Comparison of ENCODE assay signal across 1 cellular context in the genomic region with DNA sequence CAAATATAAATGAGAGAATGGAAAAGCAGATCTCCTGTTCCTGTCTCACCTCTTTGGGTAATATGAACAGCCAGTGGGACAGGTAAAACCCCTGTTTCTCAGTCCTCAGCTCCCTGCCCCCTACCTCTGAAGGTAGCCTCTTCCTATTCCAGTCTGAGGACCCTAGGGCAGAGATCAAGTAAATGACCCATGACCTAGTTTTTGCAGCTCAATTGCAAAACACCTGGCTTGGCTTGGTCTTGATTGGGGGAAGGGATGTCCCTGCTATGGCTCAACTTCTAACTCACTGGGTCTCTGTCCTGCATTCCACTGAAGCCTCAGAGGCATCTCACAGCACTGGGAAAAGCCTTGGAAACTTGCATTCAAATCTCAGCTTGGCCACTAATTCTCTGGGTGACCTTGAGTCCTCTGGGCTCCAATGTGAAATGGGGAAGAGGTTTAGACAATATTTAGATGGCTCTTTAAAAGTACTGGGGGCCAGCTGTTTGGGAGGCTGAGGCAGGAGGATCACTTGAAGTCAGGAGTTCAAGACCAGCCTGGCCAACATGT.
TF ChIP-seq lines count a peak whose summit lies in the region.

No MANE protein-coding gene starts in this region.

TF ChIP-seq in HepG2, 621 proteins besides CTCF, POLR2A, EP300 and RAD21 (continued from another document):
- TF ChIP-seq, protein P1, sequence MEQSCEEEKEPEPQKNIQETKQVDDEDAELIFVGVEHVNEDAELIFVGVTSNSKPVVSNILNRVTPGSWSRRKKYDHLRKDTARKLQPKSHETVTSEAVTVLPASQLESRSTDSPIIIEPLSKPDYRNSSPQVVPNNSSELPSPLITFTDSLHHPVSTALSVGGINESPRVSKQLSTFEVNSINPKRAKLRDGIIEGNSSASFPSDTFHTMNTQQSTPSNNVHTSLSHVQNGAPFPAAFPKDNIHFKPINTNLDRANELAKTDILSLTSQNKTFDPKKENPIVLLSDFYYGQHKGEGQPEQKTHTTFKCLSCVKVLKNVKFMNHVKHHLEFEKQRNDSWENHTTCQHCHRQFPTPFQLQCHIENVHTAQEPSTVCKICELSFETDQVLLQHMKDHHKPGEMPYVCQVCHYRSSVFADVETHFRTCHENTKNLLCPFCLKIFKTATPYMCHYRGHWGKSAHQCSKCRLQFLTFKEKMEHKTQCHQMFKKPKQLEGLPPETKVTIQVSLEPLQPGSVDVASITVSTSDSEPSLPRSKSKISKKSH (CRISPR knock-in tag; IDR thresholded peaks at IDR 0.05; ENCODE audit: borderline replicate concordance), result no peak
- TF ChIP-seq, protein P2, sequence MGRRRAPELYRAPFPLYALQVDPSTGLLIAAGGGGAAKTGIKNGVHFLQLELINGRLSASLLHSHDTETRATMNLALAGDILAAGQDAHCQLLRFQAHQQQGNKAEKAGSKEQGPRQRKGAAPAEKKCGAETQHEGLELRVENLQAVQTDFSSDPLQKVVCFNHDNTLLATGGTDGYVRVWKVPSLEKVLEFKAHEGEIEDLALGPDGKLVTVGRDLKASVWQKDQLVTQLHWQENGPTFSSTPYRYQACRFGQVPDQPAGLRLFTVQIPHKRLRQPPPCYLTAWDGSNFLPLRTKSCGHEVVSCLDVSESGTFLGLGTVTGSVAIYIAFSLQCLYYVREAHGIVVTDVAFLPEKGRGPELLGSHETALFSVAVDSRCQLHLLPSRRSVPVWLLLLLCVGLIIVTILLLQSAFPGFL (CRISPR knock-in tag; IDR thresholded peaks at IDR 0.05), result no peak
- no peak for TF ChIP-seq PRPF4 (IDR thresholded peaks at IDR 0.05; ENCODE audit: low read depth, low read length, poor library complexity, severe bottlenecking)
- no peak for TF ChIP-seq AKAP8 (CRISPR knock-in tag; IDR thresholded peaks at IDR 0.05)
- no peak for TF ChIP-seq ZNF121 (CRISPR knock-in tag; IDR thresholded peaks at IDR 0.05)
- TF ChIP-seq GATA4 (IDR thresholded peaks at IDR 0.05; ENCODE audit: borderline replicate concordance, low read depth), result no peak
- TF ChIP-seq, protein P3, sequence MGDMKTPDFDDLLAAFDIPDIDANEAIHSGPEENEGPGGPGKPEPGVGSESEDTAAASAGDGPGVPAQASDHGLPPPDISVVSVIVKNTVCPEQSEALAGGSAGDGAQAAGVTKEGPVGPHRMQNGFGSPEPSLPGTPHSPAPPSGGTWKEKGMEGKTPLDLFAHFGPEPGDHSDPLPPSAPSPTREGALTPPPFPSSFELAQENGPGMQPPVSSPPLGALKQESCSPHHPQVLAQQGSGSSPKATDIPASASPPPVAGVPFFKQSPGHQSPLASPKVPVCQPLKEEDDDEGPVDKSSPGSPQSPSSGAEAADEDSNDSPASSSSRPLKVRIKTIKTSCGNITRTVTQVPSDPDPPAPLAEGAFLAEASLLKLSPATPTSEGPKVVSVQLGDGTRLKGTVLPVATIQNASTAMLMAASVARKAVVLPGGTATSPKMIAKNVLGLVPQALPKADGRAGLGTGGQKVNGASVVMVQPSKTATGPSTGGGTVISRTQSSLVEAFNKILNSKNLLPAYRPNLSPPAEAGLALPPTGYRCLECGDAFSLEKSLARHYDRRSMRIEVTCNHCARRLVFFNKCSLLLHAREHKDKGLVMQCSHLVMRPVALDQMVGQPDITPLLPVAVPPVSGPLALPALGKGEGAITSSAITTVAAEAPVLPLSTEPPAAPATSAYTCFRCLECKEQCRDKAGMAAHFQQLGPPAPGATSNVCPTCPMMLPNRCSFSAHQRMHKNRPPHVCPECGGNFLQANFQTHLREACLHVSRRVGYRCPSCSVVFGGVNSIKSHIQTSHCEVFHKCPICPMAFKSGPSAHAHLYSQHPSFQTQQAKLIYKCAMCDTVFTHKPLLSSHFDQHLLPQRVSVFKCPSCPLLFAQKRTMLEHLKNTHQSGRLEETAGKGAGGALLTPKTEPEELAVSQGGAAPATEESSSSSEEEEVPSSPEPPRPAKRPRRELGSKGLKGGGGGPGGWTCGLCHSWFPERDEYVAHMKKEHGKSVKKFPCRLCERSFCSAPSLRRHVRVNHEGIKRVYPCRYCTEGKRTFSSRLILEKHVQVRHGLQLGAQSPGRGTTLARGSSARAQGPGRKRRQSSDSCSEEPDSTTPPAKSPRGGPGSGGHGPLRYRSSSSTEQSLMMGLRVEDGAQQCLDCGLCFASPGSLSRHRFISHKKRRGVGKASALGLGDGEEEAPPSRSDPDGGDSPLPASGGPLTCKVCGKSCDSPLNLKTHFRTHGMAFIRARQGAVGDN (CRISPR knock-in tag; IDR thresholded peaks at IDR 0.05), result no peak
- no peak for TF ChIP-seq ZNF598 (CRISPR knock-in tag; IDR thresholded peaks at IDR 0.05; ENCODE audit: borderline replicate concordance)
- no peak for TF ChIP-seq IKZF4 (CRISPR knock-in tag; IDR thresholded peaks at IDR 0.05; ENCODE audit: borderline replicate concordance, low read depth, not compliant biosample characterization)
- no peak for TF ChIP-seq ZNF557 (CRISPR knock-in tag; IDR thresholded peaks at IDR 0.05)
- TF ChIP-seq SALL2 (CRISPR knock-in tag; IDR thresholded peaks at IDR 0.05), result no peak
- TF ChIP-seq CENPT (CRISPR knock-in tag; IDR thresholded peaks at IDR 0.05; ENCODE audit: low read depth), result no peak
- TF ChIP-seq ZNF484 (CRISPR knock-in tag; IDR thresholded peaks at IDR 0.05; ENCODE audit: borderline replicate concordance, low read depth), result no peak
- no peak for TF ChIP-seq LCORL (IDR thresholded peaks at IDR 0.05)
- TF ChIP-seq LCORL (CRISPR knock-in tag; IDR thresholded peaks at IDR 0.05), result peak; percentile 70; the same call in 1 of the 2 replicates
- no peak for TF ChIP-seq RBAK (CRISPR knock-in tag; IDR thresholded peaks at IDR 0.05)
- TF ChIP-seq POLR2AphosphoS2 (IDR thresholded peaks at IDR 0.05; ENCODE audit: low read depth, low read length), result no peak
- TF ChIP-seq HMG20B (CRISPR knock-in tag; conservative IDR thresholded peaks at IDR 0.05), result no peak
TF ChIP-seq in HepG2: peak in this region for 128.
